Comparison of ENCODE assay signal across 8 cellular contexts in genomic region chr2:209556354-209556961, GRCh38.
DNase-seq lines count a peak whose midpoint lies in the region; ATAC-seq and TF ChIP-seq lines count a peak whose summit lies in the region.

No MANE protein-coding gene starts in this region.

- H3K27ac ChIP-seq in C4-2B = no peak overlapping the region

- intact Hi-C loops in activated CD4-positive, alpha-beta T cell treated with anti-CD3 and anti-CD28 coated beads, Interleukin-2, amount 10 ng/mL, durations not matched to agents 24 days and 14 days (cut with micrococcal nuclease) = no loop called here

- H3K27ac Mint-ChIP-seq in activated CD4-positive, alpha-beta T cell treated with anti-CD3 and anti-CD28 coated beads, Interleukin-2, amount 10 ng/mL, durations not matched to agents 24 days and 14 days = no peak overlapping the region

- TF ChIP-seq CTCF in C4-2B (conservative IDR thresholded peaks at IDR 0.05) = peak; percentile 71

- ATAC-seq in GM19035 (IDR thresholded peaks at IDR 0.05; ENCODE audit: unreplicated experiment) (peak; percentile 51), HG03575 (IDR thresholded peaks at IDR 0.05; ENCODE audit: extremely low read depth, insufficient number of reproducible peaks, low FRiP score, unreplicated experiment) (peak; percentile 61)

- peak; percentile 16 for DNase-seq in SW480 (ENCODE audit: low spot score)
- DNase-seq in iris pigment epithelial cell (ENCODE audit: low read depth) = peak; percentile 61
- no peak for DNase-seq in activated gamma-delta T cell treated with Interleukin-2 at 50 U/mL for 16 hours
- DNase-seq in activated CD4-positive, alpha-beta T cell treated with anti-CD3 and anti-CD28 coated beads, Interleukin-2, amount 10 ng/mL, durations not matched to agents 24 days and 14 days = no peak
- DNase-seq in GOT3 (lab: John Stamatoyannopoulos, UW) = no peak

- no peaks in the 10 kb centered on the region for H3K27me3 Mint-ChIP-seq in activated CD4-positive, alpha-beta T cell treated with anti-CD3 and anti-CD28 coated beads, Interleukin-2, amount 10 ng/mL, durations not matched to agents 24 days and 14 days

- H3K4me1 Mint-ChIP-seq in activated CD4-positive, alpha-beta T cell treated with anti-CD3 and anti-CD28 coated beads, Interleukin-2, amount 10 ng/mL, durations not matched to agents 24 days and 14 days = no peaks in the 10 kb centered on the region

- no peaks in the 10 kb centered on the region for H3K36me3 Mint-ChIP-seq in activated CD4-positive, alpha-beta T cell treated with anti-CD3 and anti-CD28 coated beads, Interleukin-2, amount 10 ng/mL, durations not matched to agents 24 days and 14 days (ENCODE audit: low read depth)

- H3K4me3 Mint-ChIP-seq in activated CD4-positive, alpha-beta T cell treated with anti-CD3 and anti-CD28 coated beads, Interleukin-2, amount 10 ng/mL, durations not matched to agents 24 days and 14 days = no peak overlapping the region

- H3K9me3 Mint-ChIP-seq in activated CD4-positive, alpha-beta T cell treated with anti-CD3 and anti-CD28 coated beads, Interleukin-2, amount 10 ng/mL, durations not matched to agents 24 days and 14 days = no peaks in the 10 kb centered on the region

Comparison
In these comparisons a context has a peak if more than half of its experiments do, and no peak if none do; other contexts are left out.
1. DNase-seq: peak in SW480 (single experiment) and iris pigment epithelial cell (single experiment); none in activated gamma-delta T cell treated with Interleukin-2 at 50 U/mL for 16 hours (single experiment), activated CD4-positive, alpha-beta T cell treated with anti-CD3 and anti-CD28 coated beads, Interleukin-2, amount 10 ng/mL, durations not matched to agents 24 days and 14 days (single experiment) and GOT3 (single experiment).